In the genomic region with DNA sequence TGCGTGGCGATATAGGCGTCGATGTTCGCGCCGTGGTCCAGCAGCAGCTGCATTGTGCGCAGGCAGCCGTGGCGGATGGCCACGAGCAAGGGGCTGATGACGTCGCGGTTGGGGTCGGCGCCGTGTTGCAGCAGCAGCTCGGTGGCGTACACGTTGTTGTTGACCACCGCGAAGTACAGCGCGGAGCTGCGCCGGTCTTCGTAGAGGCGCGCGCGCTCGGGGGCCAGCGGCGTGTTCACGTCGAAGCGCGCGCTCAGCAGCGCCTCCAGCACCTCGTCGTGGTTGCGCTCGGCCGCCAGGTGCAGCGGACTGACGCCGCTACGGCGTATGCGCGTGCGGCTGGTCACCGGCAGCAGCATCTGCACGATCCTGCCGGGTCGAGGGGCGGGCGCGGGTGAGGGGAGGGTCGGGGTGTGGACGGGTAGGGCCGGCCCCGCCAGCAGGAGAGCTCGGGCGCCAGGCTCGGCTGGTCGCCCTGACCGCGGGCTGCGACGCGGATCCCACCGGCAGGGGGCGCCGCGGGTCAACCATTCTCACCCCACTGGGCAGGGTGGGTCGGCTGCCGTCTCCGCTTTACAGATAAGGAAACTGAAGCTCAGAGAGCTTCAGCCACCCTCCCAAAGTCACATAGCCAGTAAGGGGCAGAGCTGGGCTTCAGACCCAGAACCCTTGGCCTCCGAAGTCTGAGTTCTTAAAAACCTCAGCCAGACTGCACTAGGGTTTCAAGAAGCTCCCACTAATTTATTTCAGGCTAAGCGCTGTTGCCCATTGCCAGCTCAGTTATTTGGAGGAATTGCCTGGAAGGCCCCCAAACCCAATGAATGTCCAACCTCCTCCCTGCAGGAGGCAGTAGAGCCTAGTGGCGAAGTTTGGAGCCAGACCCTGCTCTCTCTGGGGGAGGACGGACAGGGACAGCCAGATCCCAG, we compare ENCODE assay signal across 1 cellular context.
A peak's percentile ranks its signal among the peaks of the same experiment; 100 is the strongest.
TF ChIP-seq lines count a peak whose summit lies in the region.

No MANE protein-coding gene starts in this region.

TF ChIP-seq in WTC11, 78 proteins besides CTCF, POLR2A, EP300 and RAD21 (continued from another document):
- TF ChIP-seq ZMAT4 (CRISPR knock-in tag; IDR thresholded peaks at IDR 0.05), result no peak
- TF ChIP-seq RORB (CRISPR knock-in tag; IDR thresholded peaks at IDR 0.05), result no peak
- TF ChIP-seq HMGA2 (CRISPR knock-in tag; IDR thresholded peaks at IDR 0.05), result no peak
- TF ChIP-seq FOXP1 (CRISPR knock-in tag; IDR thresholded peaks at IDR 0.05; ENCODE audit: borderline replicate concordance), result peak; percentile 99
- peak; percentile 84; the same call in 1 of the 2 replicates for TF ChIP-seq ELF4 (CRISPR knock-in tag; IDR thresholded peaks at IDR 0.05; ENCODE audit: low read depth)
- peak; percentile 98 for TF ChIP-seq TP53 (CRISPR knock-in tag; IDR thresholded peaks at IDR 0.05)
- TF ChIP-seq, protein P1, sequence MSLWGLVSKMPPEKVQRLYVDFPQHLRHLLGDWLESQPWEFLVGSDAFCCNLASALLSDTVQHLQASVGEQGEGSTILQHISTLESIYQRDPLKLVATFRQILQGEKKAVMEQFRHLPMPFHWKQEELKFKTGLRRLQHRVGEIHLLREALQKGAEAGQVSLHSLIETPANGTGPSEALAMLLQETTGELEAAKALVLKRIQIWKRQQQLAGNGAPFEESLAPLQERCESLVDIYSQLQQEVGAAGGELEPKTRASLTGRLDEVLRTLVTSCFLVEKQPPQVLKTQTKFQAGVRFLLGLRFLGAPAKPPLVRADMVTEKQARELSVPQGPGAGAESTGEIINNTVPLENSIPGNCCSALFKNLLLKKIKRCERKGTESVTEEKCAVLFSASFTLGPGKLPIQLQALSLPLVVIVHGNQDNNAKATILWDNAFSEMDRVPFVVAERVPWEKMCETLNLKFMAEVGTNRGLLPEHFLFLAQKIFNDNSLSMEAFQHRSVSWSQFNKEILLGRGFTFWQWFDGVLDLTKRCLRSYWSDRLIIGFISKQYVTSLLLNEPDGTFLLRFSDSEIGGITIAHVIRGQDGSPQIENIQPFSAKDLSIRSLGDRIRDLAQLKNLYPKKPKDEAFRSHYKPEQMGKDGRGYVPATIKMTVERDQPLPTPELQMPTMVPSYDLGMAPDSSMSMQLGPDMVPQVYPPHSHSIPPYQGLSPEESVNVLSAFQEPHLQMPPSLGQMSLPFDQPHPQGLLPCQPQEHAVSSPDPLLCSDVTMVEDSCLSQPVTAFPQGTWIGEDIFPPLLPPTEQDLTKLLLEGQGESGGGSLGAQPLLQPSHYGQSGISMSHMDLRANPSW (CRISPR knock-in tag; conservative IDR thresholded peaks at IDR 0.05; ENCODE audit: low read depth), result 0 out of 2 replicates have a peak, but pooled peaks have one; percentile 28
- TF ChIP-seq SOX15 (CRISPR knock-in tag; IDR thresholded peaks at IDR 0.05), result no peak
- TF ChIP-seq CREB1 (CRISPR knock-in tag; IDR thresholded peaks at IDR 0.05), result peak; percentile 92; the same call in 1 of the 2 replicates
- TF ChIP-seq EMX1 (CRISPR knock-in tag; IDR thresholded peaks at IDR 0.05), result no peak
- no peak; the same call in 1 of the 2 replicates for TF ChIP-seq PREB (CRISPR knock-in tag; IDR thresholded peaks at IDR 0.05; ENCODE audit: borderline replicate concordance)
- TF ChIP-seq USF1 (CRISPR knock-in tag; IDR thresholded peaks at IDR 0.05), result peak; percentile 68
- TF ChIP-seq NFE2L1 (CRISPR knock-in tag; IDR thresholded peaks at IDR 0.05), result peak; percentile 94
